ENCODE assay signal across 18 cellular contexts in the genomic region with DNA sequence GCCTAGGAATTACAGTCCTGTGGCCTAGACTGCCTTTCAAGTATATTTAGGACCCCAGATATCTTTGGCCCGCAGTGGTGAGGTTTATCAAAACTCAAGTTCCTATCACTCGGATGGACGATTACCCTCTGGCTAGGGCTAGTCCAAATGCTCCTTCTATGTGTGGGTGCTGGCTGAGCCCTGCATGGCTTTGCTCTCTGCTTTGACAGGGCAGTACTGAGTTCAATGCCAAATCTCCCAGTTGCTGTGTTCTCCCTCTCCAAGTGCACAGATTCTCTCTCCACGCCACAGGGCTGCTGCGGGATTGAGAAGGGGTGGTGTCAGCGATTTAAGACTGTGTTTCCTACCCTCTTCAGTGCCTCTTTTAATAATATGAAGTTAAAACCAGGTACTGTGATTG.
DNase-seq lines count a peak whose midpoint lies in the region; ATAC-seq and TF ChIP-seq lines count a peak whose summit lies in the region.
"Had no signal": no experiment of that assay in that cellular context is flagged by ENCODE, and none has a peak within 500 bp of the region (broad histone marks: within the 10 kb centered on the region; RNA-seq: fewer than 3 reads in every experiment).

No MANE protein-coding gene starts in this region.

- TF ChIP-seq CTCF in left ventricle myocardium inferior (IDR thresholded peaks at IDR 0.05; ENCODE audit: borderline replicate concordance) (no peak), heart left ventricle (IDR thresholded peaks at IDR 0.05) (no peak), right atrium auricular region (IDR thresholded peaks at IDR 0.05) (no peak)

- H3K4me1 ChIP-seq in left ventricle myocardium inferior (no peaks in the 10 kb centered on the region), heart left ventricle (peaks cover 0 to 4% (median 0%) of the 10 kb centered on the region in 12 donors), right atrium auricular region (no peaks in the 10 kb centered on the region), right cardiac atrium (ENCODE audit: control insufficient read depth, insufficient read depth, low read length) (no peaks in the 10 kb centered on the region)
- H3K4me1 ChIP-seq: A549; BLaER1 treated with 17β-estradiol and CSF1 and Interleukin-3, amounts not matched to agents 10 nM and 100 nM; Caco-2 had no signal

- H3K9me3 ChIP-seq in left ventricle myocardium inferior (replicated peaks) (no peaks in the 10 kb centered on the region), heart left ventricle (peaks cover 0 to 6% (median 0%) of the 10 kb centered on the region in 12 donors), right atrium auricular region (no peaks in the 10 kb centered on the region), right cardiac atrium (ENCODE audit: control insufficient read depth, low read length) (no peaks in the 10 kb centered on the region)

- H3K27ac ChIP-seq in left ventricle myocardium inferior (replicated peaks) (no peak overlapping the region), heart left ventricle (no peak overlapping the region), right atrium auricular region (no peak overlapping the region), right cardiac atrium (ENCODE audit: low read length) (no peak overlapping the region)
- H3K27ac ChIP-seq: 22Rv1; A549; BLaER1 treated with 17β-estradiol and CSF1 and Interleukin-3, amounts not matched to agents 10 nM and 100 nM; C4-2B had no signal

- no peak for TF ChIP-seq POLR2A in heart left ventricle (IDR thresholded peaks at IDR 0.05)

- H3K4me3 ChIP-seq in left ventricle myocardium inferior: no peak overlapping the region
- H3K4me3 ChIP-seq in heart left ventricle: no peak overlapping the region
- no peak overlapping the region for H3K4me3 ChIP-seq in right atrium auricular region
- H3K4me3 ChIP-seq in right cardiac atrium (ENCODE audit: low read length): no peak overlapping the region
- H3K4me3 ChIP-seq: A549; BLaER1 treated with 17β-estradiol and CSF1 and Interleukin-3, amounts not matched to agents 10 nM and 100 nM had no signal

- H3K36me3 ChIP-seq in left ventricle myocardium inferior: no peaks in the 10 kb centered on the region
- H3K36me3 ChIP-seq in heart left ventricle: no peaks in the 10 kb centered on the region
- H3K36me3 ChIP-seq in right atrium auricular region: no peaks in the 10 kb centered on the region

- DNase-seq in Right ventricle myocardium inferior (ENCODE audit: missing footprints): no peak
- no peak for DNase-seq in left ventricle myocardium inferior
- DNase-seq in heart left ventricle: peak in 2 of 5 donors; percentile 25 to 35
- DNase-seq in right atrium auricular region (ENCODE audit: low spot score): no peak
- DNase-seq in right cardiac atrium: peak in 2 of 3 donors; percentile 6 to 30
- no peak for DNase-seq in NCI-H524 (lab: John Stamatoyannopoulos, UW)
- DNase-seq in HuH-7 (ENCODE audit: low spot score): no peak
- DNase-seq: AML-193; Caco-2; Calu3; CD4-positive, alpha-beta T cell; CD8-positive, alpha-beta T cell; DMS79 treated with DMSO at 0.1 percent for 48 hours; GF-D8 had no signal

- ATAC-seq in Right ventricle myocardium inferior: peak; percentile 67
- peak; percentile 78 to 95 (median 86) for ATAC-seq in heart left ventricle
- peak in 1 of 2 donors; percentile 57 for ATAC-seq in right cardiac atrium
- ATAC-seq: A549; CD8-positive, alpha-beta T cell had no signal

- H3K27me3 ChIP-seq in left ventricle myocardium inferior (ENCODE audit: low read depth): no peaks in the 10 kb centered on the region
- H3K27me3 ChIP-seq in heart left ventricle: no peaks in the 10 kb centered on the region
- H3K27me3 ChIP-seq in right atrium auricular region: no peaks in the 10 kb centered on the region
- no peaks in the 10 kb centered on the region for H3K27me3 ChIP-seq in right cardiac atrium (ENCODE audit: control insufficient read depth, insufficient read depth)
- H3K27me3 ChIP-seq: BLaER1 treated with 17β-estradiol and CSF1 and Interleukin-3, amounts not matched to agents 10 nM and 100 nM had no signal

- intact Hi-C loops in Right ventricle myocardium inferior (cut with DNase I) (no loop called here), left ventricle myocardium inferior (cut with micrococcal nuclease) (no loop called here), heart left ventricle (cut with DNase I) (no loop called here), right cardiac atrium (cut with DNase I) (no loop called here)

- 62 to 77% (median 73%) methylated on average over 6 of the region's 6 CpGs for WGBS in heart left ventricle, 4 donors
- 74% methylated on average over 6 of the region's 6 CpGs for WGBS in right cardiac atrium

Comparison
In these comparisons a context has a peak if more than half of its experiments do, and no peak if none do; other contexts are left out.
1. DNase-seq: peak in right cardiac atrium (2 of 3); none in Right ventricle myocardium inferior (single experiment), left ventricle myocardium inferior (single experiment), right atrium auricular region (single experiment), NCI-H524 (0 of 2) and HuH-7 (single experiment).